Comparison of ENCODE assay signal across 12 cellular contexts in the genomic region with DNA sequence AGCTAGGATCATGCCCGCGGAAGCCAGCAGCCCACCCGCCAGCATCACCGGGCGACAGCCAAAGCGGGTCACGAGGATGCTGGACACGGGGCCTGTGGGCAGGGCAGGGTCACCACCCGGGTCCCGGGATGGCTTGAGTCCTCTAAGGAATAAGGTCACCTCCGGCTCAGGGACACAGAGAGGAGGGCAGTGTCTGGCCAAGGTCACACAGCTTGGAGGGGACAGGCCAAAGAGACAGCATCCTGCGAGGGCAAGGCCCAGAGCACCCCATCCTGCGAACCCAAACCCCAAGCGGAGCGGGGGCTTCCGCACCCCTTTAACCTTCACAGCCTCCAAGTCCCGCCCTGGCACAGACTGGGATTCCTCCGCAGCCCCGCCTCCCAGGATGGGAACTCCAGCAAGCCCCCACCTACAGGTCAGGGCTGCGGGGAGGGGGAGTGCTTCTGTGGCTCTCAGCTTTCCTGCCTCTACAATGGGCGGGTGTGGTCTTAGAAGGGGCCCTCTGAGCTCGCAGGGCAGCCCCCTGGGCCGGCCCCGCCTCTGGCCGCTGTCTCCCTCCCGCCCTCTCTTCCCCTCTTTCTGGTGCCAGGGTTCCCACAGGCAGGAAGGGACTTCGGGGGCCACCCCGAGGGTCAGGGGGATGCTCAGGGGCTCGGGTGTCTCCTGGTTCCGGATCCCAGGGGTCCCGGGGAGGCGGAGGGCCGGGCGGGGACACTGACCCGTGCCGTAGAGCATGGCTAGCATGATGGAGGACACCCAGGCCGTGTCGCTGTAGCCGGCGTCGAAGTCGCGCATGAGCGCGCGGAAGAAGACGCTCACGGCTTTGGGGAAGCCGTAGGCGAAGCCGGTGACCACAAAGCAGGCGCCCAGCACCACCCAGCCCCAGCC. TPM values are rescaled to one million over a fixed set of nuclear protein-coding genes. Genes with fewer than 3 reads are reported as not detected.
DNase-seq lines count a peak whose midpoint lies in the region; ATAC-seq and TF ChIP-seq lines count a peak whose summit lies in the region.
"Had no signal": no experiment of that assay in that cellular context is flagged by ENCODE, and none has a peak within 500 bp of the region (broad histone marks: within the 10 kb centered on the region; RNA-seq: fewer than 3 reads in every experiment).

No MANE protein-coding gene starts in this region.

- 38 to 40% methylated on average over 52 of the region's 52 CpGs for WGBS in aorta, 2 donors

- peak overlapping the region; percentile 32 for H3K4me3 Mint-ChIP-seq in natural killer cell treated with Interleukin-12 subunit alpha and Interleukin-12 subunit beta and Interleukin-15 and Interleukin-18, amount 100 ng/mL, for 72 hours

- no peak overlapping the region for H3K27ac Mint-ChIP-seq in natural killer cell treated with Interleukin-12 subunit alpha and Interleukin-12 subunit beta and Interleukin-15 and Interleukin-18, amount 100 ng/mL, for 72 hours

- no peaks in the 10 kb centered on the region for H3K36me3 ChIP-seq in aorta (ENCODE audit: control insufficient read depth in 1 of 2, insufficient read depth in 2 of 2, low read length in 1 of 2)

- H3K9me3 ChIP-seq in aorta (ENCODE audit: control insufficient read depth, low read length) = no peaks in the 10 kb centered on the region
- H3K9me3 ChIP-seq: Peyer's patch had no signal

- peak overlapping the region in 51 of 59 donors; percentile 5 to 94 (median 82) for H3K27ac ChIP-seq in dorsolateral prefrontal cortex
- no peak overlapping the region for H3K27ac ChIP-seq in aorta (ENCODE audit: low read depth in 1 of 2, low read length in 2 of 2)
- H3K27ac ChIP-seq: epithelial cell of prostate, Peyer's patch, VCaP had no signal

- no peak for ATAC-seq in Right ventricle myocardium superior (ENCODE audit: poor library complexity)
- ATAC-seq in Right ventricle myocardium inferior = no peak
- ATAC-seq in natural killer cell treated with Interleukin-12 subunit alpha and Interleukin-12 subunit beta and Interleukin-15 and Interleukin-18, amount 100 ng/mL, for 72 hours = peak in 1 of 2 donors; percentile 41
- peak; percentile 3 for ATAC-seq in aorta (ENCODE audit: low FRiP score)
- ATAC-seq in GM21360 (IDR thresholded peaks at IDR 0.05; ENCODE audit: unreplicated experiment) = no peak

- H3K4me3 ChIP-seq in dorsolateral prefrontal cortex = peak overlapping the region in 54 of 59 donors; percentile 21 to 61 (median 46)
- no peak overlapping the region for H3K4me3 ChIP-seq in aorta (ENCODE audit: low read length in 2 of 2)

- intact Hi-C loops in Right ventricle myocardium superior (cut with DNase I) (no loop called here), Right ventricle myocardium inferior (cut with DNase I) (no loop called here), dorsolateral prefrontal cortex (cut with DNase I) (no loop called here), aorta (cut with DNase I) (no loop called here)

- no peak for TF ChIP-seq CTCF in dorsolateral prefrontal cortex (IDR thresholded peaks at IDR 0.05 in 54 of 56, conservative IDR thresholded peaks at IDR 0.05 in 2 of 56; ENCODE audit: low read depth in 1 of 56, partially characterized antibody in 56 of 56)

- peak; percentile 43 for DNase-seq in Right ventricle myocardium superior
- no peak for DNase-seq in Right ventricle myocardium inferior (ENCODE audit: missing footprints)
- peak in 1 of 10 donors; percentile 35 for DNase-seq in dorsolateral prefrontal cortex
- peak; percentile 58 for DNase-seq in natural killer cell treated with Interleukin-12 subunit alpha and Interleukin-12 subunit beta and Interleukin-15 and Interleukin-18, amount 100 ng/mL, for 72 hours (ENCODE audit: low spot score)
- DNase-seq in aorta = peak; percentile 50 to 77
- no peak for DNase-seq in AG20443 (ENCODE audit: low spot score)
- DNase-seq in HCEC 1CT = no peak
- DNase-seq: NCI-H2029 treated with DMSO at 0.1 percent for 48 hours, Peyer's patch had no signal

- no peaks in the 10 kb centered on the region for H3K4me1 Mint-ChIP-seq in natural killer cell treated with Interleukin-12 subunit alpha and Interleukin-12 subunit beta and Interleukin-15 and Interleukin-18, amount 100 ng/mL, for 72 hours (ENCODE audit: low read depth in 2 of 2)

- H3K9me3 Mint-ChIP-seq in natural killer cell treated with Interleukin-12 subunit alpha and Interleukin-12 subunit beta and Interleukin-15 and Interleukin-18, amount 100 ng/mL, for 72 hours = no peaks in the 10 kb centered on the region

- peaks cover 0 to 2% of the 10 kb centered on the region in 2 donors for H3K27me3 Mint-ChIP-seq in natural killer cell treated with Interleukin-12 subunit alpha and Interleukin-12 subunit beta and Interleukin-15 and Interleukin-18, amount 100 ng/mL, for 72 hours

- peaks cover 0 to 8% (median 0%) of the 10 kb centered on the region in 45 donors for H3K27me3 ChIP-seq in dorsolateral prefrontal cortex
- H3K27me3 ChIP-seq in aorta (ENCODE audit: control insufficient read depth in 1 of 2, insufficient read depth in 2 of 2, low read length in 1 of 2) = no peaks in the 10 kb centered on the region

- no peaks in the 10 kb centered on the region for H3K36me3 Mint-ChIP-seq in natural killer cell treated with Interleukin-12 subunit alpha and Interleukin-12 subunit beta and Interleukin-15 and Interleukin-18, amount 100 ng/mL, for 72 hours

- H3K4me1 ChIP-seq in aorta (ENCODE audit: control insufficient read depth in 1 of 2, insufficient read depth in 2 of 2, low read length in 2 of 2) = no peaks in the 10 kb centered on the region

RNA-seq across cellular contexts. Expression of a gene that starts 1.8 kb away (rescaled TPM):
- total RNA-seq in Right ventricle myocardium superior (not detected), Right ventricle myocardium inferior (not detected), dorsolateral prefrontal cortex (1 to 10 TPM in 92 of 120 experiments, under 1 TPM in 20, not detected in 8; 0.35 to 9.3 (median 1.9) TPM), aorta (under 1 TPM in 1 of 2 donors, not detected in 1; 0.81 TPM)
- total RNA-seq in natural killer cell treated with Interleukin-12 subunit alpha and Interleukin-12 subunit beta and Interleukin-15 and Interleukin-18, amount 100 ng/mL, for 72 hours = under 1 TPM in 1 of 2 donors, not detected in 1; 0.50 TPM
- polyA plus RNA-seq in aorta = under 1 TPM; 0.25 to 0.72 TPM
- total RNA-seq: Peyer's patch had no signal

RNA-seq across cellular contexts. Expression of a gene that starts 25.0 kb away (rescaled TPM):
- total RNA-seq in Right ventricle myocardium superior = 20.4 TPM
- 20.9 TPM for total RNA-seq in Right ventricle myocardium inferior
- 100 to 1,000 TPM in 12 of 120 experiments, 10 to 100 TPM in 108; 45.5 to 186 (median 75.9) TPM for total RNA-seq in dorsolateral prefrontal cortex
- 10 to 100 TPM; 14.8 to 18.8 TPM for total RNA-seq in natural killer cell treated with Interleukin-12 subunit alpha and Interleukin-12 subunit beta and Interleukin-15 and Interleukin-18, amount 100 ng/mL, for 72 hours
- total RNA-seq in aorta = 10 to 100 TPM; 25.0 to 26.4 TPM
- polyA plus RNA-seq in aorta = 10 to 100 TPM in 1 of 2 donors, 1 to 10 TPM in 1; 9.5 to 46.2 TPM

RNA-seq across cellular contexts. Expression of a gene that starts 28.3 kb away (rescaled TPM):
- total RNA-seq in Right ventricle myocardium superior (0.24 TPM), Right ventricle myocardium inferior (0.30 TPM), dorsolateral prefrontal cortex (10 to 100 TPM in 10 of 120 experiments, 1 to 10 TPM in 110; 2.2 to 14.9 (median 6.0) TPM), aorta (under 1 TPM; 0.26 to 0.48 TPM)
- total RNA-seq in natural killer cell treated with Interleukin-12 subunit alpha and Interleukin-12 subunit beta and Interleukin-15 and Interleukin-18, amount 100 ng/mL, for 72 hours = under 1 TPM; 0.40 to 0.84 TPM
- 10 to 100 TPM in 1 of 2 donors, 1 to 10 TPM in 1; 2.3 to 11.9 TPM for polyA plus RNA-seq in aorta

Comparison
In these comparisons a context has a peak if more than half of its experiments do, and no peak if none do; other contexts are left out.
1. DNase-seq: peak in Right ventricle myocardium superior (single experiment), natural killer cell treated with Interleukin-12 subunit alpha and Interleukin-12 subunit beta and Interleukin-15 and Interleukin-18, amount 100 ng/mL, for 72 hours (single experiment) and aorta (2 of 2); none in Right ventricle myocardium inferior (single experiment), AG20443 (single experiment) and HCEC 1CT (single experiment).
2. H3K27ac ChIP-seq: peak in dorsolateral prefrontal cortex (51 of 59); none in aorta (0 of 2).
3. H3K4me3 ChIP-seq: peak in dorsolateral prefrontal cortex (54 of 59); none in aorta (0 of 2).